Comparison of ENCODE assay signal across 24 cellular contexts in genomic region chr6:15324427-15324985, GRCh38.
"Had no signal": no experiment of that assay in that cellular context is flagged by ENCODE, and none has a peak within 500 bp of the region (broad histone marks: within the 10 kb centered on the region; RNA-seq: fewer than 3 reads in every experiment).

No MANE protein-coding gene starts in this region.

- H3K36me3 ChIP-seq: esophagus muscularis mucosa, pancreas, upper lobe of left lung had no signal

- ATAC-seq: activated CD4-positive, CD25-positive, alpha-beta regulatory T cell treated with anti-CD3 and anti-CD28 coated beads, Interleukin-2, amount 50 U/mL, for 24 hours; left ventricle myocardium superior; mucosa of descending colon; pancreas had no signal

- H3K27ac ChIP-seq: esophagus muscularis mucosa, pancreas, testis, upper lobe of left lung had no signal

- H3K27me3 ChIP-seq: esophagus muscularis mucosa, pancreas, testis, upper lobe of left lung had no signal

- FAIRE-seq: endothelial cell of umbilical vein, pancreas had no signal

- H3K4me3 ChIP-seq: esophagus muscularis mucosa, mucosa of descending colon, pancreas, testis, upper lobe of left lung had no signal

- H3K27ac Mint-ChIP-seq: activated CD4-positive, alpha-beta T cell treated with anti-CD3 and anti-CD28 coated beads, Interleukin-2, amount 10 ng/mL, durations not matched to agents 7 days and 5 days had no signal

- H3K9me3 ChIP-seq: esophagus muscularis mucosa, mucosa of descending colon, pancreas, testis, upper lobe of left lung had no signal

- H3K36me3 Mint-ChIP-seq: immature natural killer cell, naive B cell had no signal

- H3K9me3 Mint-ChIP-seq: activated CD4-positive, alpha-beta T cell treated with anti-CD3 and anti-CD28 coated beads, Interleukin-2, amount 10 ng/mL, durations not matched to agents 7 days and 5 days; activated naive CD4-positive, alpha-beta T cell treated with anti-CD3 and anti-CD28 coated beads, Interleukin-2, amount 50 U/mL, for 24 hours; immature natural killer cell had no signal

- H3K4me3 Mint-ChIP-seq: activated CD4-positive, alpha-beta T cell treated with anti-CD3 and anti-CD28 coated beads, Interleukin-2, amount 10 ng/mL, durations not matched to agents 7 days and 5 days; activated naive CD4-positive, alpha-beta T cell treated with anti-CD3 and anti-CD28 coated beads, Interleukin-2, amount 50 U/mL, for 24 hours had no signal

- H3K27me3 Mint-ChIP-seq: activated CD4-positive, alpha-beta T cell treated with anti-CD3 and anti-CD28 coated beads, Interleukin-2, amount 10 ng/mL, durations not matched to agents 7 days and 5 days; activated naive CD4-positive, alpha-beta T cell treated with anti-CD3 and anti-CD28 coated beads, Interleukin-2, amount 50 U/mL, for 24 hours; naive B cell had no signal

- DNase-seq: activated CD4-positive, alpha-beta T cell treated with anti-CD3 and anti-CD28 coated beads, Interleukin-2, amount 10 ng/mL, durations not matched to agents 7 days and 5 days; activated CD8-positive, alpha-beta memory T cell treated with anti-CD3 and anti-CD28 coated beads for 24 hours; activated CD8-positive, alpha-beta memory T cell treated with anti-CD3 and anti-CD28 coated beads, Interleukin-2, amount 50 U/mL, for 48 hours; activated effector memory CD4-positive, alpha-beta T cell treated with Interleukin-2 at 50 U/mL for 16 hours; activated T-cell treated with anti-CD3 and anti-CD28 coated beads, Interleukin-2, amount 50 U/mL, for 48 hours; amniotic stem cell; dermis blood vessel endothelial cell; effector memory CD4-positive, alpha-beta T cell; immature natural killer cell; kidney glomerular epithelial cell; left ventricle myocardium superior; mesenchymal stem cell; mucosa of descending colon; naive B cell; pancreas; stimulated activated CD4-positive, alpha-beta T cell treated with anti-CD3 and anti-CD28 coated beads, Interleukin-2, amount 100 ng/mL, for 24 hours; T-helper 1 cell; T1000; testis; upper lobe of left lung had no signal
